In genomic region chr10:52121688-52122087, GRCh38 we compare ENCODE assay signal across 19 cellular contexts.
"Had no signal": no experiment of that assay in that cellular context is flagged by ENCODE, and none has a peak within 500 bp of the region (broad histone marks: within the 10 kb centered on the region; RNA-seq: fewer than 3 reads in every experiment).

No MANE protein-coding gene starts in this region.

- H3K4me3 Mint-ChIP-seq: brain; central memory CD8-positive, alpha-beta T cell; effector memory CD8-positive, alpha-beta T cell; neural crest cell; stimulated activated memory B cell treated with anti-CD40 and anti-IgM and Interleukin-4, amounts not matched to agents 10 μg/mL and 1 μg/mL and 100 μg/mL, for 72 hours; T-cell had no signal

- H3K9me3 Mint-ChIP-seq: brain; neural crest cell; stimulated activated memory B cell treated with anti-CD40 and anti-IgM and Interleukin-4, amounts not matched to agents 10 μg/mL and 1 μg/mL and 100 μg/mL, for 72 hours had no signal

- H3K9me3 ChIP-seq: gastrocnemius medialis, lower lobe of right lung, sigmoid colon, transverse colon had no signal

- H3K27me3 ChIP-seq: gastrocnemius medialis, sigmoid colon, transverse colon had no signal

- H3K36me3 Mint-ChIP-seq: brain; stimulated activated memory B cell treated with anti-CD40 and anti-IgM and Interleukin-4, amounts not matched to agents 10 μg/mL and 1 μg/mL and 100 μg/mL, for 72 hours; T-cell had no signal

- H3K4me1 ChIP-seq: lower lobe of right lung, transverse colon had no signal

- H3K4me1 Mint-ChIP-seq: central memory CD8-positive, alpha-beta T cell; neural crest cell; stimulated activated memory B cell treated with anti-CD40 and anti-IgM and Interleukin-4, amounts not matched to agents 10 μg/mL and 1 μg/mL and 100 μg/mL, for 72 hours; T-cell had no signal

- H3K27ac Mint-ChIP-seq: brain; effector memory CD8-positive, alpha-beta T cell; stimulated activated memory B cell treated with anti-CD40 and anti-IgM and Interleukin-4, amounts not matched to agents 10 μg/mL and 1 μg/mL and 100 μg/mL, for 72 hours; T-cell had no signal

- H3K36me3 ChIP-seq: gastrocnemius medialis, lower lobe of right lung, sigmoid colon, transverse colon had no signal

- H3K4me3 ChIP-seq: gastrocnemius medialis, lower lobe of right lung, sigmoid colon, transverse colon had no signal

- H3K27ac ChIP-seq: lower lobe of right lung, sigmoid colon, transverse colon, VCaP had no signal

- DNase-seq: activated CD4-positive, alpha-beta T cell treated with anti-CD3 and anti-CD28 coated beads, Interleukin-2, amount 50 U/mL, for 48 hours; activated effector memory CD4-positive, alpha-beta T cell treated with Interleukin-2 at 50 U/mL for 16 hours; activated naive CD4-positive, alpha-beta T cell treated with anti-CD3 and anti-CD28 coated beads, Interleukin-2, amount 50 U/mL, for 16 hours; activated T-cell treated with anti-CD3 and anti-CD28 coated beads, Interleukin-2, amount 50 U/mL, for 1 hour; dermis blood vessel endothelial cell; effector memory CD8-positive, alpha-beta T cell; gastrocnemius medialis; left colon; lower lobe of right lung; sigmoid colon; stimulated activated CD4-positive, alpha-beta T cell treated with anti-CD3 and anti-CD28 coated beads, Interleukin-12 subunit alpha, Interleukin-12 subunit beta, amount 100 ng/mL, for 4 hours; stimulated activated CD4-positive, alpha-beta T cell treated with anti-CD3 and anti-CD28 coated beads, Interleukin-2, amount 100 ng/mL, for 24 hours; T-cell; transverse colon had no signal

- H3K27me3 Mint-ChIP-seq: brain; central memory CD8-positive, alpha-beta T cell; effector memory CD8-positive, alpha-beta T cell; stimulated activated memory B cell treated with anti-CD40 and anti-IgM and Interleukin-4, amounts not matched to agents 10 μg/mL and 1 μg/mL and 100 μg/mL, for 72 hours; T-cell had no signal
